Comparison of ENCODE assay signal across 1 cellular context in genomic region chr14:104725772-104726548, GRCh38.
TF ChIP-seq lines count a peak whose summit lies in the region.

No MANE protein-coding gene starts in this region.

TF ChIP-seq in GM23338, 12 proteins besides CTCF, POLR2A, EP300 and RAD21 (continued from another document):
- TF ChIP-seq REST (IDR thresholded peaks at IDR 0.05; ENCODE audit: unreplicated experiment) = no peak
TF ChIP-seq in GM23338: peak in this region for 0.
